Comparison of ENCODE assay signal across 21 cellular contexts in genomic region chr10:24925799-24926198, GRCh38.
"Had no signal": no experiment of that assay in that cellular context is flagged by ENCODE, and none has a peak within 500 bp of the region (broad histone marks: within the 10 kb centered on the region; RNA-seq: fewer than 3 reads in every experiment).

No MANE protein-coding gene starts in this region.

- H3K27ac ChIP-seq: hepatocyte, left ventricle myocardium inferior, neural progenitor cell, ovary, stomach, thoracic aorta, tibial artery, uterus had no signal

- ATAC-seq: natural killer cell; stimulated activated naive B cell treated with anti-CD40 and anti-IgM and Interleukin-4, amounts not matched to agents 10 μg/mL and 1 μg/mL and 100 μg/mL, for 72 hours; stimulated activated naive CD8-positive, alpha-beta T cell treated with anti-CD3 and anti-CD28 coated beads, Interleukin-15, Interleukin-2, amounts not matched to agents 100 U/mL and 50 U/mL, for 24 hours had no signal

- H3K4me1 ChIP-seq: uterus had no signal

- H3K27me3 ChIP-seq: hepatocyte, neural progenitor cell, ovary, stomach, tibial artery, uterus had no signal

- DNase-seq: islet precursor cell; left ventricle myocardium inferior; naive B cell; natural killer cell; nephron progenitor cell; ovary; retina; stimulated activated CD4-positive, alpha-beta T cell treated with anti-CD3 and anti-CD28 coated beads, Interleukin-12 subunit alpha, Interleukin-12 subunit beta, amount 100 ng/mL, for 4 hours; stimulated activated CD4-positive, alpha-beta T cell treated with anti-CD3 and anti-CD28 coated beads, Interleukin-15, amount 100 ng/mL, for 24 hours; stimulated activated CD4-positive, alpha-beta T cell treated with anti-CD3 and anti-CD28 coated beads, Interleukin-2, amount 100 ng/mL, for 24 hours; stimulated activated CD4-positive, alpha-beta T cell treated with anti-CD3 and anti-CD28 coated beads, Interleukin-4, amount 100 ng/mL, for 1 hour; stimulated activated naive B cell treated with anti-CD40 and anti-IgM and Interleukin-4, amounts not matched to agents 10 μg/mL and 1 μg/mL and 100 μg/mL, for 72 hours; stimulated activated naive CD8-positive, alpha-beta T cell treated with anti-CD3 and anti-CD28 coated beads, Interleukin-15, Interleukin-2, amounts not matched to agents 100 U/mL and 50 U/mL, for 24 hours; stomach; tibial artery; uterus had no signal

- H3K9me3 ChIP-seq: ovary, thoracic aorta, tibial artery, uterus had no signal

- H3K4me3 ChIP-seq: hepatocyte, left ventricle myocardium inferior, lung, neural progenitor cell, ovary, skin epidermis, stomach, thoracic aorta, tibial artery, uterus had no signal

- H3K36me3 ChIP-seq: left ventricle myocardium inferior, neural progenitor cell, ovary, stomach, thoracic aorta, tibial artery, uterus had no signal
